Comparison of ENCODE assay signal across 8 cellular contexts in genomic region chr12:112012775-112013600, GRCh38.
DNase-seq lines count a peak whose midpoint lies in the region; ATAC-seq and TF ChIP-seq lines count a peak whose summit lies in the region.

Gene ERP29 (plus strand): TSS chr12:112013426. CDS start chr12:112013466, 40 bp downstream.
Gene TMEM116 (minus strand): TSS chr12:112013165. CDS start chr12:112005270, 7,895 bp downstream.

- ATAC-seq in HG03196 (IDR thresholded peaks at IDR 0.05; ENCODE audit: unreplicated experiment): peak; percentile 74

- in situ Hi-C loops in GM18951 (cut with MboI; ENCODE audit: low sequenced_read_pairs, unreplicated experiment): no loop called here

- peak; percentile 53 for TF ChIP-seq CTCF in AG09319 (IDR thresholded peaks at IDR 0.05; ENCODE audit: low read depth, low read length)

- DNase-seq in AG09319 (ENCODE audit: extremely low read depth, low read depth): peak; percentile 97
- DNase-seq in NCI-H345 (lab: John Stamatoyannopoulos, UW): peak; percentile 99
- DNase-seq in activated CD4-positive, CD25-positive, alpha-beta regulatory T cell (lab: John Stamatoyannopoulos, UW): peak; percentile 99 to 100 (median 100)
- DNase-seq in central memory CD4-positive, alpha-beta T cell: peak; percentile 99
- DNase-seq in islet precursor cell: peak; percentile 100
- DNase-seq in stimulated activated CD4-positive, alpha-beta T cell treated with anti-CD3 and anti-CD28 coated beads, Interleukin-12 subunit alpha, Interleukin-12 subunit beta, amount 100 ng/mL, for 48 hours (ENCODE audit: low read depth in 2 of 3, low spot score in 1 of 3): peak; percentile 100

- peak; percentile 97 for TF ChIP-seq POLR2A in GM18951 (IDR thresholded peaks at IDR 0.05; ENCODE audit: extremely low read depth, insufficient read depth, insufficient read length)

Comparison
In these comparisons a context has a peak if more than half of its experiments do, and no peak if none do; other contexts are left out.
1. Peak in every context shown above with its lines: DNase-seq and ATAC-seq.